In genomic region chr19:17538684-17539287, GRCh38 we compare ENCODE assay signal across 8 cellular contexts. TPM values are rescaled to one million over a fixed set of nuclear protein-coding genes. Genes with fewer than 3 reads are reported as not detected.
DNase-seq lines count a peak whose midpoint lies in the region; ATAC-seq and TF ChIP-seq lines count a peak whose summit lies in the region.

No MANE protein-coding gene starts in this region.

- H3K4me3 ChIP-seq in iPS DF 6.9 (ENCODE audit: low read length), result peak overlapping the region; percentile 57
- peak overlapping the region; percentile 46 to 75 for H3K4me3 ChIP-seq in stomach smooth muscle (ENCODE audit: low read length in 2 of 2)

- no peaks in the 10 kb centered on the region for H3K36me3 Mint-ChIP-seq in activated naive CD4-positive, alpha-beta T cell treated with anti-CD3 and anti-CD28 coated beads, Interleukin-2, amount 50 U/mL, for 24 hours
- H3K36me3 Mint-ChIP-seq in activated B cell treated with CpG ODN at 0.5 μM for 24 hours (ENCODE audit: low read depth), result peaks cover 84% of the 10 kb centered on the region

- H3K4me1 ChIP-seq in iPS DF 6.9 (ENCODE audit: control insufficient read depth, insufficient read depth, low read length) (no peaks in the 10 kb centered on the region), stomach smooth muscle (ENCODE audit: control insufficient read depth, insufficient read depth, low read length) (peaks cover 12% of the 10 kb centered on the region)

- H3K27me3 Mint-ChIP-seq in activated naive CD4-positive, alpha-beta T cell treated with anti-CD3 and anti-CD28 coated beads, Interleukin-2, amount 50 U/mL, for 24 hours, result no peaks in the 10 kb centered on the region
- no peaks in the 10 kb centered on the region for H3K27me3 Mint-ChIP-seq in activated B cell treated with CpG ODN at 0.5 μM for 24 hours

- no peak overlapping the region for H3K27ac Mint-ChIP-seq in activated naive CD4-positive, alpha-beta T cell treated with anti-CD3 and anti-CD28 coated beads, Interleukin-2, amount 50 U/mL, for 24 hours
- H3K27ac Mint-ChIP-seq in activated B cell treated with CpG ODN at 0.5 μM for 24 hours, result peak overlapping the region; percentile 62

- H3K27ac ChIP-seq in iPS DF 6.9 (ENCODE audit: low read length) (no peak overlapping the region), stomach smooth muscle (ENCODE audit: low read length) (peak overlapping the region; percentile 6)

- H3K9ac ChIP-seq in stomach smooth muscle (ENCODE audit: low read length in 2 of 2), result peak overlapping the region; percentile 21 to 51

- WGBS in iPS DF 6.9 (ENCODE audit: insufficient coverage, insufficient read length), result no CpG with 5 or more reads among the region's 20 CpGs

- TF ChIP-seq CTCF in activated B cell treated with CpG ODN at 0.5 μM for 24 hours (IDR thresholded peaks at IDR 0.05), result no peak

- H3K4me1 Mint-ChIP-seq in activated naive CD4-positive, alpha-beta T cell treated with anti-CD3 and anti-CD28 coated beads, Interleukin-2, amount 50 U/mL, for 24 hours, result peaks cover 21% of the 10 kb centered on the region
- peaks cover 51% of the 10 kb centered on the region for H3K4me1 Mint-ChIP-seq in activated B cell treated with CpG ODN at 0.5 μM for 24 hours

- CTCF ChIA-PET in activated B cell treated with CpG ODN at 0.5 μM for 24 hours (lab: Charles Lee), result interaction anchor here (1.1 to 2.7 kb wide), 4 partner anchors 9 to 42 kb away, joined by 4 to 11 read pairs (median 6); a partner anchor contains a TSS

- no peaks in the 10 kb centered on the region for H3K9me3 Mint-ChIP-seq in activated naive CD4-positive, alpha-beta T cell treated with anti-CD3 and anti-CD28 coated beads, Interleukin-2, amount 50 U/mL, for 24 hours
- H3K9me3 Mint-ChIP-seq in activated B cell treated with CpG ODN at 0.5 μM for 24 hours, result no peaks in the 10 kb centered on the region

- H3K4me3 Mint-ChIP-seq in activated naive CD4-positive, alpha-beta T cell treated with anti-CD3 and anti-CD28 coated beads, Interleukin-2, amount 50 U/mL, for 24 hours, result peak overlapping the region; percentile 83
- peak overlapping the region; percentile 80 for H3K4me3 Mint-ChIP-seq in activated B cell treated with CpG ODN at 0.5 μM for 24 hours

- DNase-seq in activated naive CD4-positive, alpha-beta T cell (lab: John Stamatoyannopoulos, UW), result no peak
- DNase-seq in activated B cell treated with CpG ODN at 0.5 μM for 24 hours (peak; percentile 48), iPS DF 6.9 (ENCODE audit: low read depth, low spot score) (no peak), SK-N-DZ (ENCODE audit: low spot score) (no peak), HuH-7.5 (ENCODE audit: low spot score) (no peak)

- H3K9me3 ChIP-seq in iPS DF 6.9 (ENCODE audit: control insufficient read depth, insufficient read depth, low read length) (no peaks in the 10 kb centered on the region), stomach smooth muscle (ENCODE audit: control insufficient read depth in 2 of 2, low read length in 2 of 2) (peaks cover 0 to 3% of the 10 kb centered on the region in 2 donors)

- no peaks in the 10 kb centered on the region for H3K27me3 ChIP-seq in iPS DF 6.9 (ENCODE audit: control insufficient read depth, insufficient read depth, low read length)
- no peaks in the 10 kb centered on the region for H3K27me3 ChIP-seq in stomach smooth muscle (ENCODE audit: control insufficient read depth in 1 of 2, insufficient read depth in 2 of 2, low read length in 2 of 2)

- POLR2A ChIA-PET in activated B cell treated with CpG ODN at 0.5 μM for 24 hours (lab: Charles Lee), result interaction anchor here (0.7 to 12.5 kb wide), 12 partner anchors 10 to 326 kb away, joined by 3 to 305 read pairs (median 8); partner anchors contain the start of genes PGLS and RPL18A

- H3K36me3 ChIP-seq in iPS DF 6.9 (ENCODE audit: control insufficient read depth, insufficient read depth, low read length), result no peaks in the 10 kb centered on the region
- H3K36me3 ChIP-seq in stomach smooth muscle (ENCODE audit: control insufficient read depth in 2 of 2, insufficient read depth in 2 of 2, low read length in 2 of 2), result no peaks in the 10 kb centered on the region

- ATAC-seq in activated B cell treated with CpG ODN at 0.5 μM for 24 hours (ENCODE audit: low read depth) (peak; percentile 22), GM19463 (IDR thresholded peaks at IDR 0.05; ENCODE audit: unreplicated experiment) (no peak)

- intact Hi-C loops in activated B cell treated with CpG ODN at 0.5 μM for 24 hours (cut with micrococcal nuclease), result loop anchor here (1.0 kb wide), 5 partner anchors 11 to 42 kb away; partner anchors contain the start of gene COLGALT1

RNA-seq across cellular contexts. Expression of gene COLGALT1, which starts 16.7 kb away (rescaled TPM):
- 69.2 and 80.3 TPM in 2 replicates for total RNA-seq in activated B cell treated with CpG ODN at 0.5 μM for 24 hours
- 34.4 and 39.1 TPM in 2 replicates for polyA plus RNA-seq in SK-N-DZ (2014; cell fraction: cytosol; rRNA removed)
- polyA plus RNA-seq in SK-N-DZ (2014; cell fraction: nucleus; rRNA removed), result 36.3 and 44.9 TPM in 2 replicates

RNA-seq across cellular contexts. Expression of gene PGLS, which starts 27.3 kb away (rescaled TPM):
- 107 and 111 TPM in 2 replicates for total RNA-seq in activated B cell treated with CpG ODN at 0.5 μM for 24 hours
- polyA plus RNA-seq in SK-N-DZ (2014; cell fraction: cytosol; rRNA removed), result 50.8 and 54.2 TPM in 2 replicates
- polyA plus RNA-seq in SK-N-DZ (2014; cell fraction: nucleus; rRNA removed), result 40.2 and 48.6 TPM in 2 replicates
